15 cellular contexts compared by ENCODE assay signal in the genomic region with DNA sequence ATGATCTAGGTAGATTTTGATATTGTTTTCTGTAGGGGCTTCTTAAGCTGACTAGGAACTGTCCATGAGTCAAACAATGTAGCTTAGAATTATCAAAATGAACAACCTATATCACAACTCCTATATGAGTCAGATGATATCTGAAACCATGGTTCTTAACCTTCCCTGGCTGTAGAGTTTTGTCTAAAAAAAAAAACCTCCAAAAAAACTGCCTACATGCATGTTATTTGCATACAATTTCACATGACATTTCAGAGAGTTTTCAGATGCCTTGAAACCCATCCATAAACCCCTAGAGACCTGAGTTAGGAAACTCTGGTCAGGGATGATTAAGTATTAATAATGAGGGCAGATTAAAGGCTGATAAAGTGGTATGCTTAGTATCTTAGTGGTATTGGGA.
DNase-seq lines count a peak whose midpoint lies in the region; ATAC-seq and TF ChIP-seq lines count a peak whose summit lies in the region.
"Had no signal": no experiment of that assay in that cellular context is flagged by ENCODE, and none has a peak within 500 bp of the region (broad histone marks: within the 10 kb centered on the region; RNA-seq: fewer than 3 reads in every experiment).

No MANE protein-coding gene starts in this region.

- no peaks in the 10 kb centered on the region for H3K4me1 Mint-ChIP-seq in T-helper 17 cell
- H3K4me1 Mint-ChIP-seq: GM23338 had no signal

- no peak overlapping the region for H3K4me3 ChIP-seq in GM12865 (ENCODE audit: low read depth, low read length)
- H3K4me3 ChIP-seq: GM23338 had no signal

- no peak overlapping the region for H3K27ac Mint-ChIP-seq in T-helper 17 cell
- H3K27ac Mint-ChIP-seq: activated naive CD8-positive, alpha-beta T cell treated with anti-CD3 and anti-CD28 coated beads, Interleukin-2, amount 10 ng/mL, durations not matched to agents 7 days and 5 days; GM23338 had no signal

- no peaks in the 10 kb centered on the region for H3K27me3 Mint-ChIP-seq in T-helper 17 cell
- H3K27me3 Mint-ChIP-seq: activated naive CD8-positive, alpha-beta T cell treated with anti-CD3 and anti-CD28 coated beads, Interleukin-2, amount 10 ng/mL, durations not matched to agents 7 days and 5 days had no signal

- no peak for TF ChIP-seq CTCF in GM12865 (IDR thresholded peaks at IDR 0.05; ENCODE audit: insufficient read depth, low read depth, low read length, missing control alignments)

- ATAC-seq in GM19043 (IDR thresholded peaks at IDR 0.05; ENCODE audit: low read depth, unreplicated experiment) (peak; percentile 58), HG02870 (IDR thresholded peaks at IDR 0.05; ENCODE audit: unreplicated experiment) (peak; percentile 94), HG03558 (IDR thresholded peaks at IDR 0.05; ENCODE audit: extremely low read depth, unreplicated experiment) (peak; percentile 90), T-helper 17 cell (no peak)
- ATAC-seq: GM23338, left ventricle myocardium superior had no signal

- no peaks in the 10 kb centered on the region for H3K9me3 ChIP-seq in T-helper 17 cell (ENCODE audit: control insufficient read depth, low read length, poor library complexity, severe bottlenecking)

- no peak overlapping the region for H3K4me3 Mint-ChIP-seq in T-helper 17 cell
- H3K4me3 Mint-ChIP-seq: activated naive CD8-positive, alpha-beta T cell treated with anti-CD3 and anti-CD28 coated beads, Interleukin-2, amount 10 ng/mL, durations not matched to agents 7 days and 5 days; GM23338 had no signal

- DNase-seq in GM12865 (ENCODE audit: low read depth), result peak; percentile 42
- no peak for DNase-seq in inferior parietal cortex (ENCODE audit: extremely low spot score)
- DNase-seq in T-helper 17 cell, result no peak
- no peak for DNase-seq in NCI-H2107 treated with DMSO at 0.1 percent for 48 hours (lab: John Stamatoyannopoulos, UW; ENCODE audit: unreplicated experiment)
- DNase-seq in NCI-H2029 (lab: John Stamatoyannopoulos, UW), result no peak
- DNase-seq: activated CD4-positive, CD25-positive, alpha-beta regulatory T cell treated with anti-CD3 and anti-CD28 coated beads, Interleukin-2, amount 50 U/mL, for 72 hours; activated naive CD8-positive, alpha-beta T cell treated with anti-CD3 and anti-CD28 coated beads, Interleukin-2, amount 10 ng/mL, durations not matched to agents 7 days and 5 days; KG1; left ventricle myocardium superior; SHP77; stimulated activated CD4-positive, alpha-beta T cell treated with anti-CD3 and anti-CD28 coated beads, Interleukin-4, amount 100 ng/mL, for 1 hour had no signal

- H3K36me3 Mint-ChIP-seq in T-helper 17 cell (ENCODE audit: low read depth), result no peaks in the 10 kb centered on the region
- H3K36me3 Mint-ChIP-seq: activated naive CD8-positive, alpha-beta T cell treated with anti-CD3 and anti-CD28 coated beads, Interleukin-2, amount 10 ng/mL, durations not matched to agents 7 days and 5 days had no signal
